18 cellular contexts compared by ENCODE assay signal in the genomic region with DNA sequence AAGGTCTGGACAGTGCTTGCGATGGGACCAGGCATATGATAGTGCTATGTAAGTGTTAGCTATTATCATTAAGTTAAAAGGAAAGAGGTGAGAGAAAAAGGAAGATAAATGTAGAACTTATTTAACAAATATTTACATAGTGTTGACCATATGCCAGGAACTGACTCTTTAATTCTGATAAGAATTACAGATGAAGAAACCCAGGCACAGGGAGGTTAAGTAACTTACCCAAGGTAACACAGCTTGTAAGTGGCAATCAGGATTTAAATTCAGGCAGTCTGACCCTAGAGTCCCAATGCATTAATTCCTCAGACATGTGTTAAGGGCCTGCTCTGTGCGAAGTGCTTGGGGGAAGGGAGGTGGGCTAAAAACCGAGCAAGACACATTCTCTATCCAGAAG. TPM values are rescaled to one million over a fixed set of nuclear protein-coding genes. Genes with fewer than 3 reads are reported as not detected.
DNase-seq lines count a peak whose midpoint lies in the region; ATAC-seq, FAIRE-seq and TF ChIP-seq lines count a peak whose summit lies in the region.
"Had no signal": no experiment of that assay in that cellular context is flagged by ENCODE, and none has a peak within 500 bp of the region (broad histone marks: within the 10 kb centered on the region; RNA-seq: fewer than 3 reads in every experiment).

No MANE protein-coding gene starts in this region.

- no peaks in the 10 kb centered on the region for H4K20me1 ChIP-seq in K562 (replicated peaks; ENCODE audit: control insufficient read depth, insufficient read depth, low read length)
- H4K20me1 ChIP-seq: BLaER1 treated with 17β-estradiol and CSF1 and Interleukin-3, amounts not matched to agents 10 nM and 100 nM had no signal

- TF ChIP-seq RAD21 in A549 (conservative IDR thresholded peaks at IDR 0.05 in 1 of 2, IDR thresholded peaks at IDR 0.05 in 1 of 2) (no peak), K562 (CRISPR knock-in tag; conservative IDR thresholded peaks at IDR 0.05 in 1 of 2, IDR thresholded peaks at IDR 0.05 in 1 of 2) (no peak)

- ATAC-seq in A549 (no peak), K562 (no peak), natural killer cell (no peak)

- intact Hi-C loops in K562 (cut with micrococcal nuclease) (no loop called here), natural killer cell (cut with micrococcal nuclease) (no loop called here)

- BruUV-seq in K562 (replicated peaks; lab: Mats Ljungman, UMichigan), result no TSS peak

- H3K4me1 Mint-ChIP-seq in progenitor cell of endocrine pancreas (ENCODE audit: low read depth), result peaks cover 21% of the 10 kb centered on the region
- H3K4me1 Mint-ChIP-seq in natural killer cell, result no peaks in the 10 kb centered on the region

- H3K9me3 ChIP-seq in A549 (peaks cover 7% of the 10 kb centered on the region; the same call in 1 of the 3 replicates), K562 (replicated peaks; ENCODE audit: control insufficient read depth, insufficient read depth, low read depth, low read length) (no peaks in the 10 kb centered on the region)

- peak overlapping the region in 1 of 2 experiments; percentile 49; a peak in 1 of 6 replicates for H3K27ac ChIP-seq in A549
- no peak overlapping the region for H3K27ac ChIP-seq in K562 (ENCODE audit: extremely low read depth, low read depth, low read length)
- H3K27ac ChIP-seq: 22Rv1; BLaER1 treated with 17β-estradiol and CSF1 and Interleukin-3, amounts not matched to agents 10 nM and 100 nM had no signal

- H3K9ac ChIP-seq in K562 (ENCODE audit: insufficient read depth in 1 of 2, low read depth in 2 of 2, low read length in 2 of 2), result no peak overlapping the region
- H3K9ac ChIP-seq: BLaER1 treated with 17β-estradiol and CSF1 and Interleukin-3, amounts not matched to agents 10 nM and 100 nM had no signal

- TF ChIP-seq POLR2A in A549 (IDR thresholded peaks at IDR 0.05; ENCODE audit: low read length) (no peak), K562 (conservative IDR thresholded peaks at IDR 0.05) (no peak)

- CTCF ChIA-PET in A549 (lab: Yijun Ruan, JAX) (interaction anchor here (0.6 to 2.3 kb wide), 4 partner anchors 12 to 103 kb away, joined by 3 to 7 read pairs (median 3); no protein-coding TSS in a partner anchor), K562 (lab: Yijun Ruan, JAX; ENCODE audit: low intra/inter-chr PET ratio) (no interaction called here)

- H3K4me3 ChIP-seq in A549, result no peak overlapping the region
- no peak overlapping the region for H3K4me3 ChIP-seq in LNCaP clone FGC (ENCODE audit: low read depth, low read length)
- H3K4me3 ChIP-seq in K562, result no peak overlapping the region
- H3K4me3 ChIP-seq: BLaER1 treated with 17β-estradiol and CSF1 and Interleukin-3, amounts not matched to agents 10 nM and 100 nM had no signal

- POLR2A ChIA-PET in A549 (lab: Yijun Ruan, JAX), result no interaction called here
- POLR2A ChIA-PET in K562 (lab: Yijun Ruan, JAX), result no interaction called here

- no peak overlapping the region for H3K4me3 Mint-ChIP-seq in progenitor cell of endocrine pancreas (ENCODE audit: low read depth)
- no peak overlapping the region for H3K4me3 Mint-ChIP-seq in natural killer cell
- H3K4me3 Mint-ChIP-seq: CD4-positive, alpha-beta T cell had no signal

- no peak for TF ChIP-seq EP300 in A549 (IDR thresholded peaks at IDR 0.05)
- no peak for TF ChIP-seq EP300 in K562 (IDR thresholded peaks at IDR 0.05; ENCODE audit: low read length)

- peaks cover 22% of the 10 kb centered on the region for H3K4me1 ChIP-seq in A549
- H3K4me1 ChIP-seq in K562 (replicated peaks in 1 of 2; ENCODE audit: control insufficient read depth in 2 of 2, insufficient read depth in 2 of 2, low read length in 2 of 2), result no peaks in the 10 kb centered on the region

- H3K27ac Mint-ChIP-seq in progenitor cell of endocrine pancreas, result peak overlapping the region; percentile 29
- no peak overlapping the region for H3K27ac Mint-ChIP-seq in natural killer cell
- H3K27ac Mint-ChIP-seq: CD4-positive, alpha-beta T cell had no signal

- H3K9me1 ChIP-seq in K562 (ENCODE audit: control insufficient read depth, insufficient read depth, low read length), result no peaks in the 10 kb centered on the region

- DNase-seq in A549 (ENCODE audit: low read depth in 1 of 2, low spot score in 1 of 2), result no peak
- peak; percentile 53 for DNase-seq in LNCaP clone FGC (ENCODE audit: low read depth)
- no peak for DNase-seq in K562 (ENCODE audit: extremely low read depth in 1 of 4, low spot score in 3 of 4)
- no peak for DNase-seq in progenitor cell of endocrine pancreas (ENCODE audit: low spot score, unreplicated experiment)
- DNase-seq in natural killer cell, result no peak
- no peak for DNase-seq in GM20000 (ENCODE audit: low spot score)
- no peak for DNase-seq in NCI-H1694 (lab: John Stamatoyannopoulos, UW)
- DNase-seq: ACHN; CD4-positive, alpha-beta T cell; DND-41; GDM1; HCEC 1CT; KBM-7 had no signal

- H3K79me2 ChIP-seq in K562 (ENCODE audit: control insufficient read depth, insufficient read depth, low read length), result no peaks in the 10 kb centered on the region

- H3K4me2 ChIP-seq in A549 (peak overlapping the region; percentile 13; the same call in 1 of the 3 replicates), K562 (ENCODE audit: insufficient read depth, low read length) (no peak overlapping the region)
- H3K4me2 ChIP-seq: BLaER1 treated with 17β-estradiol and CSF1 and Interleukin-3, amounts not matched to agents 10 nM and 100 nM had no signal

- in situ Hi-C loops in K562 (cut with MboI), result no loop called here

- no peak for TF ChIP-seq CTCF in A549 (IDR thresholded peaks at IDR 0.05)
- TF ChIP-seq CTCF in LNCaP clone FGC (IDR thresholded peaks at IDR 0.05; ENCODE audit: control insufficient read depth, extremely low read depth, insufficient read depth), result no peak
- TF ChIP-seq CTCF in K562 (IDR thresholded peaks at IDR 0.05 in 2 of 3, conservative IDR thresholded peaks at IDR 0.05 in 1 of 3; ENCODE audit: insufficient read depth in 2 of 3, low read depth in 1 of 3, low read length in 3 of 3), result no peak
- TF ChIP-seq CTCF in progenitor cell of endocrine pancreas (IDR thresholded peaks at IDR 0.05; ENCODE audit: unreplicated experiment), result no peak
- TF ChIP-seq CTCF in natural killer cell (IDR thresholded peaks at IDR 0.05), result no peak
- TF ChIP-seq CTCF in GM20000 (IDR thresholded peaks at IDR 0.05; ENCODE audit: extremely low read depth, missing control alignments), result no peak

- H3K27me3 ChIP-seq in K562 (ENCODE audit: control insufficient read depth in 2 of 2, insufficient read depth in 2 of 2, low read length in 2 of 2), result peaks cover 2 to 24% of the 10 kb centered on the region in 2 experiments; a peak in 3 of 5 replicates
- H3K27me3 ChIP-seq: BLaER1 treated with 17β-estradiol and CSF1 and Interleukin-3, amounts not matched to agents 10 nM and 100 nM had no signal

- H3K9me3 Mint-ChIP-seq in progenitor cell of endocrine pancreas (ENCODE audit: low read depth) (no peaks in the 10 kb centered on the region), natural killer cell (peaks cover 2 to 7% of the 10 kb centered on the region in 2 donors)

- FAIRE-seq in A549 (lab: Jason Lieb, UNC) (no peak), K562 (lab: Jason Lieb, UNC) (no peak)
- FAIRE-seq: D721Med, GM12892, H1 had no signal

- no peak overlapping the region for H2AFZ ChIP-seq in K562 (ENCODE audit: low read depth, low read length)

- WGBS in A549 (ENCODE audit: missing lambda C conversion rate), result 87% methylated on average over 3 of the region's 3 CpGs
- 0% methylated on average over 3 of the region's 3 CpGs for WGBS in K562 (ENCODE audit: insufficient coverage, low coverage, missing lambda C conversion rate)

- H3K27me3 Mint-ChIP-seq in progenitor cell of endocrine pancreas, result peaks cover 3% of the 10 kb centered on the region
- peaks cover 13 to 33% of the 10 kb centered on the region in 2 donors for H3K27me3 Mint-ChIP-seq in natural killer cell (ENCODE audit: low read depth in 2 of 2)

- H3K36me3 ChIP-seq in K562 (ENCODE audit: control insufficient read depth, insufficient read depth, low read length), result no peaks in the 10 kb centered on the region
- H3K36me3 ChIP-seq: BLaER1 treated with 17β-estradiol and CSF1 and Interleukin-3, amounts not matched to agents 10 nM and 100 nM had no signal

- H3K36me3 Mint-ChIP-seq in progenitor cell of endocrine pancreas (ENCODE audit: insufficient read depth), result no peaks in the 10 kb centered on the region
- H3K36me3 Mint-ChIP-seq in natural killer cell, result no peaks in the 10 kb centered on the region

RNA-seq across cellular contexts. Expression of gene FFAR4, which starts 11.1 kb away (rescaled TPM):
- polyA plus RNA-seq in A549 (2011; rRNA removed), result 0.17 and 0.25 TPM in 2 replicates
- 0.28 and 0.30 TPM in 2 replicates for polyA plus RNA-seq in A549 (2012; cell fraction: cytosol; rRNA removed)
- polyA plus RNA-seq in A549 (2012; cell fraction: nucleus; rRNA removed), result 0.14 and 0.55 TPM in 2 replicates
- 0.15 to 0.29 TPM (median 0.17 TPM) in 3 replicates for polyA plus RNA-seq in A549 (2017; fragmentation: RNase III; extraction: RNeasy Plus Mini Kit Qiagen cat#74134 plus additional on column Dnase treatment)
- polyA minus RNA-seq in A549 (2011; rRNA and poly(A)+ RNA removed), result 0.08 and 0.15 TPM in 2 replicates
- total RNA-seq in K562 (2011; cell fraction: chromatin; rRNA removed; ENCODE audit: low replicate concordance), result not detected in 2 replicates
- not detected in 2 replicates for total RNA-seq in K562 (2011; cell fraction: nucleolus; rRNA removed)
- not detected in 2 replicates for total RNA-seq in K562 (2011; cell fraction: nucleoplasm; rRNA removed)
- total RNA-seq in K562 (2014; rRNA removed), result not detected in 2 replicates
- not detected in 2 replicates for total RNA-seq in K562 (2014; rRNA removed; fragmentation: Illumina TruSeq; extraction: Trizol)
- not detected in 2 replicates for total RNA-seq in K562 (2015; rRNA removed; fragmentation: Illumina TruSeq; extraction: Trizol)
- total RNA-seq in K562 (2021), result not detected in 2 replicates
- polyA plus RNA-seq in K562 (2011; rRNA removed), result not detected in 2 replicates
- polyA plus RNA-seq in K562 (2011; cell fraction: cytosol; rRNA removed), result not detected in 2 replicates
- polyA plus RNA-seq in K562 (2011; cell fraction: nucleus; rRNA removed), result not detected in 2 replicates
- polyA plus RNA-seq in K562 (2012), result not detected in 2 replicates
- not detected in 2 replicates for polyA plus RNA-seq in K562 (2014; fragmentation: Illumina TruSeq; extraction: Trizol)
- polyA plus RNA-seq in K562 (2014; fragmentation: Nextera tagmentation; extraction: Ambion mirVana), result not detected
- polyA plus RNA-seq in K562 (2014; rRNA removed), result not detected in 2 replicates
- polyA minus RNA-seq in K562 (2011; rRNA and poly(A)+ RNA removed), result not detected in 2 replicates
- polyA minus RNA-seq in K562 (2011; cell fraction: cytosol; rRNA and poly(A)+ RNA removed), result not detected in 2 replicates
- not detected in 2 replicates for polyA minus RNA-seq in K562 (2011; cell fraction: nucleus; rRNA and poly(A)+ RNA removed)
- 0.07 and 0.13 TPM in 2 replicates for total RNA-seq in progenitor cell of endocrine pancreas
- total RNA-seq in natural killer cell, result not detected
- total RNA-seq: CD4-positive, alpha-beta T cell; H1 had no signal
- polyA plus RNA-seq: H1 had no signal

RNA-seq across cellular contexts. Expression of gene RBP4, which starts 23.5 kb away (rescaled TPM):
- polyA plus RNA-seq in A549 (2011; rRNA removed) (8.2 and 11.2 TPM in 2 replicates), A549 (2017; fragmentation: RNase III; extraction: RNeasy Plus Mini Kit Qiagen cat#74134 plus additional on column Dnase treatment) (5.6 to 6.2 TPM (median 6.0 TPM) in 3 replicates), K562 (2011; rRNA removed) (not detected in 2 replicates), K562 (2014; fragmentation: Illumina TruSeq; extraction: Trizol) (not detected in 2 replicates), K562 (2014; fragmentation: Nextera tagmentation; extraction: Ambion mirVana) (not detected), K562 (2014; rRNA removed) (not detected in 2 replicates)
- 5.1 and 5.4 TPM in 2 replicates for polyA plus RNA-seq in A549 (2012; cell fraction: cytosol; rRNA removed)
- 4.2 and 4.5 TPM in 2 replicates for polyA plus RNA-seq in A549 (2012; cell fraction: nucleus; rRNA removed)
- 3.5 and 7.2 TPM in 2 replicates for polyA minus RNA-seq in A549 (2011; rRNA and poly(A)+ RNA removed)
- not detected in 2 replicates for total RNA-seq in K562 (2011; cell fraction: chromatin; rRNA removed; ENCODE audit: low replicate concordance)
- not detected in 2 replicates for total RNA-seq in K562 (2011; cell fraction: nucleolus; rRNA removed)
- total RNA-seq in K562 (2011; cell fraction: nucleoplasm; rRNA removed), result not detected in 2 replicates
- total RNA-seq in K562 (2014; rRNA removed) (not detected in 2 replicates), K562 (2014; rRNA removed; fragmentation: Illumina TruSeq; extraction: Trizol) (not detected in 2 replicates), K562 (2015; rRNA removed; fragmentation: Illumina TruSeq; extraction: Trizol) (not detected in 2 replicates), K562 (2021) (0.91 and 2.0 TPM in 2 replicates), progenitor cell of endocrine pancreas (0.72 and 1.2 TPM in 2 replicates), natural killer cell (not detected)
- polyA plus RNA-seq in K562 (2011; cell fraction: cytosol; rRNA removed), result not detected in 2 replicates
- polyA plus RNA-seq in K562 (2011; cell fraction: nucleus; rRNA removed), result not detected in 2 replicates
- not detected in 2 replicates for polyA plus RNA-seq in K562 (2012)
- polyA minus RNA-seq in K562 (2011; rRNA and poly(A)+ RNA removed), result not detected in 2 replicates
- polyA minus RNA-seq in K562 (2011; cell fraction: cytosol; rRNA and poly(A)+ RNA removed), result not detected in 2 replicates
- not detected in 2 replicates for polyA minus RNA-seq in K562 (2011; cell fraction: nucleus; rRNA and poly(A)+ RNA removed)
- total RNA-seq: CD4-positive, alpha-beta T cell had no signal

RNA-seq across cellular contexts. Expression of gene PDE6C, which starts 34.8 kb away (rescaled TPM):
- polyA plus RNA-seq in A549 (2011; rRNA removed) (not detected in 2 replicates), A549 (2017; fragmentation: RNase III; extraction: RNeasy Plus Mini Kit Qiagen cat#74134 plus additional on column Dnase treatment) (not detected in 3 replicates), K562 (2011; rRNA removed) (not detected in 2 replicates), K562 (2014; fragmentation: Illumina TruSeq; extraction: Trizol) (not detected in 2 replicates), K562 (2014; fragmentation: Nextera tagmentation; extraction: Ambion mirVana) (not detected), K562 (2014; rRNA removed) (not detected in 2 replicates)
- not detected in 2 replicates for polyA plus RNA-seq in A549 (2012; cell fraction: cytosol; rRNA removed)
- not detected in 2 replicates for polyA plus RNA-seq in A549 (2012; cell fraction: nucleus; rRNA removed)
- not detected in 2 replicates for polyA minus RNA-seq in A549 (2011; rRNA and poly(A)+ RNA removed)
- not detected in 2 replicates for total RNA-seq in K562 (2011; cell fraction: chromatin; rRNA removed; ENCODE audit: low replicate concordance)
- total RNA-seq in K562 (2011; cell fraction: nucleolus; rRNA removed), result not detected in 2 replicates
- total RNA-seq in K562 (2011; cell fraction: nucleoplasm; rRNA removed), result not detected in 2 replicates
- total RNA-seq in K562 (2014; rRNA removed) (not detected in 2 replicates), K562 (2014; rRNA removed; fragmentation: Illumina TruSeq; extraction: Trizol) (not detected in 2 replicates), K562 (2015; rRNA removed; fragmentation: Illumina TruSeq; extraction: Trizol) (not detected in 2 replicates), K562 (2021) (not detected in 2 replicates), progenitor cell of endocrine pancreas (not detected in 2 replicates), natural killer cell (not detected)
- not detected in 2 replicates for polyA plus RNA-seq in K562 (2011; cell fraction: cytosol; rRNA removed)
- not detected in 2 replicates for polyA plus RNA-seq in K562 (2011; cell fraction: nucleus; rRNA removed)
- 0.19 TPM in 1 of 2 replicates, not detected in the other for polyA plus RNA-seq in K562 (2012)
- not detected in 2 replicates for polyA minus RNA-seq in K562 (2011; rRNA and poly(A)+ RNA removed)
- polyA minus RNA-seq in K562 (2011; cell fraction: cytosol; rRNA and poly(A)+ RNA removed), result not detected in 2 replicates
- polyA minus RNA-seq in K562 (2011; cell fraction: nucleus; rRNA and poly(A)+ RNA removed), result not detected in 2 replicates
- total RNA-seq: CD4-positive, alpha-beta T cell; H1 had no signal
- polyA plus RNA-seq: H1 had no signal
